7 cellular contexts compared by ENCODE assay signal in the genomic region with DNA sequence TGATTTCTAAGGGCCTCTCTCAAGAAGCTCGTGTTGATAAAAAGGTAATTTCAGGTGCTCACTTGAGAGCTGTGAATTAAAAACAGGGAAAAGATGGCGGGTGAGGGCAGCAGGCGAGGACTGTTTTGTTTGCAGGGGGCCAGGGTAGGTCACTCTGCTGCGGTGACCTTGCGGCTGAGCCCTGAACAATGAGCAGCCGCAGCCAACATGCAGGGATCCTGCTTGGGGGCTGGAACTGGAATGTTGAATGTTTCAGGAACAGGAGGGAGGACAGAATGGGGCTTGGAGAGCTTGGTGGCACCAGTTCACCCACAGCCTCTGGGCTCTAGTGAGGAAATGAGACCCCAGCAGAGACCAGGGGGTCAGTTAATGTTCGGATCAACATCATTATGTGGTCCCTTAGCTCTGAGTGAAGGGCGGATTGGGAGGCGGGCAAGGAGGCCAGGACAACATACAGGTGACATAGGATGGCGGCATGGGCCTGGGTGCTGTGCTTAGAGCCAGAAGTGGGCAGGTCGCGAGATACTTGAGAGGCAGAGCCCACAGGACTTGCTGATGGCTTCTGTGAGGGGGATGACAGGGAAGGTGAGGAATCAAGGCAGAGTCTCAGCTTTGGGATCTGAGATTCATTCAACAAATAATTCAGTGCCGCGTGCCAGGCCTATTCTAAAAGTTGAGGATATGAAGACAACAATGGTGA.
DNase-seq lines count a peak whose midpoint lies in the region; ATAC-seq and TF ChIP-seq lines count a peak whose summit lies in the region.
"Not testable (repeated sequence)": the region's sequence is repeated elsewhere in the genome, so short reads cannot be mapped to it uniquely, and the experiment has no call there.

No MANE protein-coding gene starts in this region.

- H3K79me2 ChIP-seq in DND-41 (ENCODE audit: insufficient read depth, low read length), result peaks cover 74% of the 10 kb centered on the region
- peaks cover 14% of the 10 kb centered on the region for H3K79me2 ChIP-seq in trophoblast cell (ENCODE audit: control insufficient read depth, insufficient read depth, low read length, poor library complexity)

- not testable (repeated sequence) for H3K36me3 Mint-ChIP-seq in T-cell; activated naive CD4-positive, alpha-beta T cell treated with anti-CD3 and anti-CD28 coated beads, Interleukin-2, amount 50 U/mL, for 72 hours; endodermal cell (ENCODE audit: low read depth)

- ATAC-seq in DND-41 (ENCODE audit: insufficient read depth, low read depth); T-cell (replicated peaks in 1 of 4); activated naive CD4-positive, alpha-beta T cell treated with anti-CD3 and anti-CD28 coated beads, Interleukin-2, amount 50 U/mL, for 72 hours: not testable (repeated sequence)

- not testable (repeated sequence) for H4K91ac ChIP-seq in trophoblast cell (ENCODE audit: low read depth, low read length)

- H3K9me3 ChIP-seq in DND-41 (ENCODE audit: insufficient read depth, low read length, severe bottlenecking); endodermal cell (ENCODE audit: control insufficient read depth, low read length); trophoblast cell (ENCODE audit: insufficient read depth, low read depth, low read length): not testable (repeated sequence)

- peak overlapping the region; percentile 6 for H3K4ac ChIP-seq in trophoblast cell (ENCODE audit: low read depth, low read length)

- peaks cover 21 to 36% (median 25%) of the 10 kb centered on the region in 3 donors for H3K4me1 Mint-ChIP-seq in T-cell
- not testable (repeated sequence) for H3K4me1 Mint-ChIP-seq in endodermal cell

- WGBS in endodermal cell (ENCODE audit: insufficient coverage in 1 of 2, insufficient read length in 1 of 2), 2 experiments, result 79 to 86% methylated on average over 11 to 14 of the region's 14 CpGs
- WGBS in trophoblast cell (ENCODE audit: extremely low coverage, insufficient coverage, insufficient read length), result no CpG with 5 or more reads among the region's 14 CpGs

- H3K27ac Mint-ChIP-seq in T-cell, result not testable (repeated sequence)
- H3K27ac Mint-ChIP-seq in activated naive CD4-positive, alpha-beta T cell treated with anti-CD3 and anti-CD28 coated beads, Interleukin-2, amount 50 U/mL, for 72 hours, result peak overlapping the region; percentile 7 to 92
- peak overlapping the region; percentile 18 for H3K27ac Mint-ChIP-seq in endodermal cell

- POLR2A ChIA-PET in T-cell (lab: Charles Lee), result not testable (repeated sequence)

- DNase-seq in DND-41 (peak; percentile 5), T-cell (peak in 1 of 34 experiments; percentile 7), endodermal cell (peak; percentile 56), mesenteric fat pad (ENCODE audit: low spot score) (peak; percentile 75)
- DNase-seq in activated CD8-positive, alpha-beta memory T cell treated with anti-CD3 and anti-CD28 coated beads for 24 hours, result peak; percentile 53
- DNase-seq in activated naive CD4-positive, alpha-beta T cell treated with anti-CD3 and anti-CD28 coated beads, Interleukin-2, amount 50 U/mL, for 72 hours (ENCODE audit: low spot score in 2 of 2), result peak in 1 of 2 donors; percentile 38
- not testable (repeated sequence) for DNase-seq in trophoblast cell

- peaks cover 19% of the 10 kb centered on the region; the same call in 1 of the 2 replicates for H4K20me1 ChIP-seq in DND-41 (ENCODE audit: insufficient read depth, low read length)

- H3K27ac ChIP-seq in DND-41 (ENCODE audit: low read length); endodermal cell (ENCODE audit: low read depth, low read length); trophoblast cell (ENCODE audit: low read depth, low read length): not testable (repeated sequence)

- H4K8ac ChIP-seq in trophoblast cell (ENCODE audit: low read depth, low read length), result not testable (repeated sequence)

- not testable (repeated sequence) for H3K36me3 ChIP-seq in DND-41 (ENCODE audit: insufficient read depth, low read length); endodermal cell (ENCODE audit: control insufficient read depth, insufficient read depth, low read length); trophoblast cell (ENCODE audit: control insufficient read depth in 1 of 2, insufficient read depth in 2 of 2, low read length in 2 of 2)

- not testable (repeated sequence) for H3K4me2 ChIP-seq in DND-41 (ENCODE audit: insufficient read depth, low read length); trophoblast cell (ENCODE audit: low read length)

- not testable (repeated sequence) for H2AK5ac ChIP-seq in trophoblast cell (ENCODE audit: low read length)

- not testable (repeated sequence) for H3K9me3 Mint-ChIP-seq in T-cell; activated naive CD4-positive, alpha-beta T cell treated with anti-CD3 and anti-CD28 coated beads, Interleukin-2, amount 50 U/mL, for 72 hours; endodermal cell

- TF ChIP-seq CTCF in DND-41 (IDR thresholded peaks at IDR 0.05; ENCODE audit: borderline replicate concordance, extremely low read depth, low read length, poor library complexity, severe bottlenecking); endodermal cell (conservative IDR thresholded peaks at IDR 0.05): not testable (repeated sequence)

- H4K12ac ChIP-seq in trophoblast cell (ENCODE audit: low read depth, low read length), result not testable (repeated sequence)

- not testable (repeated sequence) for H2BK12ac ChIP-seq in trophoblast cell (ENCODE audit: low read length)

- not testable (repeated sequence) for H3K27me3 Mint-ChIP-seq in T-cell; endodermal cell (ENCODE audit: insufficient read depth)

- H3K4me1 ChIP-seq in DND-41 (ENCODE audit: insufficient read depth, low read length) (peaks cover 25% of the 10 kb centered on the region), trophoblast cell (ENCODE audit: control insufficient read depth in 1 of 2, insufficient read depth in 2 of 2, low read length in 2 of 2) (peaks cover 6 to 10% of the 10 kb centered on the region in 2 experiments)
- H3K4me1 ChIP-seq in endodermal cell (ENCODE audit: control insufficient read depth, insufficient read depth, low read length), result not testable (repeated sequence)

- not testable (repeated sequence) for H3K23ac ChIP-seq in trophoblast cell (ENCODE audit: low read length)

- CTCF ChIA-PET in T-cell (lab: Charles Lee), result not testable (repeated sequence)

- H2BK120ac ChIP-seq in trophoblast cell (ENCODE audit: insufficient read depth, low read length, poor library complexity), result not testable (repeated sequence)

- H3K18ac ChIP-seq in trophoblast cell (ENCODE audit: low read length), result not testable (repeated sequence)

- H3K4me3 Mint-ChIP-seq in T-cell, result peak overlapping the region; percentile 41 to 90 (median 60)
- H3K4me3 Mint-ChIP-seq in endodermal cell, result peak overlapping the region; percentile 0

- H3K27me3 ChIP-seq in DND-41 (ENCODE audit: insufficient read depth, low read length, poor library complexity); endodermal cell (ENCODE audit: control insufficient read depth, insufficient read depth, low read length, poor library complexity, severe bottlenecking); trophoblast cell (ENCODE audit: insufficient read depth, low read length): not testable (repeated sequence)

- not testable (repeated sequence) for H3K9ac ChIP-seq in DND-41 (ENCODE audit: low read depth, low read length); endodermal cell (ENCODE audit: extremely low read depth, low read length, poor library complexity, severe bottlenecking); trophoblast cell (ENCODE audit: low read length)

- not testable (repeated sequence) for H2BK5ac ChIP-seq in trophoblast cell (ENCODE audit: low read depth, low read length, poor library complexity)

- H3K14ac ChIP-seq in trophoblast cell (ENCODE audit: low read length), result not testable (repeated sequence)

- H2AFZ ChIP-seq in DND-41 (ENCODE audit: low read depth, low read length); trophoblast cell (ENCODE audit: insufficient read depth, low read length, poor library complexity): not testable (repeated sequence)

- not testable (repeated sequence) for H3K4me3 ChIP-seq in DND-41 (ENCODE audit: low read depth in 1 of 2, low read length in 2 of 2); endodermal cell (ENCODE audit: low read length); trophoblast cell (ENCODE audit: low read depth, low read length)

- H3K79me1 ChIP-seq in trophoblast cell (ENCODE audit: low read length), result not testable (repeated sequence)
